9 cellular contexts compared by ENCODE assay signal in genomic region chr11:95512682-95513081, GRCh38.
DNase-seq lines count a peak whose midpoint lies in the region; ATAC-seq and TF ChIP-seq lines count a peak whose summit lies in the region.
"Had no signal": no experiment of that assay in that cellular context is flagged by ENCODE, and none has a peak within 500 bp of the region (broad histone marks: within the 10 kb centered on the region; RNA-seq: fewer than 3 reads in every experiment).

No MANE protein-coding gene starts in this region.

- no peak overlapping the region for H3K27ac ChIP-seq in liver (ENCODE audit: low read depth in 1 of 2, low read length in 2 of 2)
- H3K27ac ChIP-seq in testis = peak overlapping the region in 1 of 2 donors; percentile 50

- DNase-seq in HS-5 (ENCODE audit: low read depth) = peak; percentile 76
- peak; percentile 85 for DNase-seq in choroid plexus epithelial cell (ENCODE audit: low read depth)
- peak; percentile 71 for DNase-seq in testis
- DNase-seq in activated naive CD4-positive, alpha-beta T cell treated with anti-CD3 and anti-CD28 coated beads, Interleukin-2, amount 50 U/mL, for 16 hours = no peak
- DNase-seq in naive thymus-derived CD8-positive, alpha-beta T cell = no peak
- DNase-seq: NCI-H2171 treated with DMSO at 0.1 percent for 48 hours had no signal

- intact Hi-C loops in testis (cut with DNase I; ENCODE audit: low total_unique reads) = no loop called here

- H3K4me3 ChIP-seq in choroid plexus epithelial cell (ENCODE audit: low read depth, low read length) (no peak overlapping the region), liver (ENCODE audit: low read depth in 1 of 3, low read length in 3 of 3) (no peak overlapping the region), testis (no peak overlapping the region)

- TF ChIP-seq CTCF in choroid plexus epithelial cell (conservative IDR thresholded peaks at IDR 0.05; ENCODE audit: low read depth, low read length) (no peak), liver (IDR thresholded peaks at IDR 0.05; ENCODE audit: low read depth, low read length, missing input control) (no peak), testis (IDR thresholded peaks at IDR 0.05) (no peak)

- H3K9me3 ChIP-seq in liver (ENCODE audit: control insufficient read depth in 4 of 4, low read length in 3 of 4) (no peaks in the 10 kb centered on the region), testis (no peaks in the 10 kb centered on the region)

- ATAC-seq in GM19452 (IDR thresholded peaks at IDR 0.05; ENCODE audit: unreplicated experiment) (no peak), GM19455 (IDR thresholded peaks at IDR 0.05; ENCODE audit: unreplicated experiment) (no peak)
- ATAC-seq in naive thymus-derived CD8-positive, alpha-beta T cell = no peak

- H3K4me1 ChIP-seq in liver (ENCODE audit: control insufficient read depth in 4 of 4, insufficient read depth in 4 of 4, low read length in 3 of 4) (peaks cover 0 to 11% (median 4%) of the 10 kb centered on the region in 4 donors), testis (peaks cover 6% of the 10 kb centered on the region)

- H3K27ac Mint-ChIP-seq in naive thymus-derived CD8-positive, alpha-beta T cell = peak overlapping the region in 1 of 10 donors; percentile 2

- H3K9me3 Mint-ChIP-seq in naive thymus-derived CD8-positive, alpha-beta T cell = no peaks in the 10 kb centered on the region

- no peak overlapping the region for H3K4me3 Mint-ChIP-seq in naive thymus-derived CD8-positive, alpha-beta T cell

- H3K27me3 ChIP-seq in liver (ENCODE audit: control insufficient read depth in 4 of 4, insufficient read depth in 4 of 4, low read length in 3 of 4) (no peaks in the 10 kb centered on the region), testis (no peaks in the 10 kb centered on the region)

- no peak overlapping the region for H3K9ac ChIP-seq in liver (ENCODE audit: low read depth in 1 of 2, low read length in 2 of 2)

- H3K27me3 Mint-ChIP-seq in naive thymus-derived CD8-positive, alpha-beta T cell = peaks cover 0 to 9% (median 0%) of the 10 kb centered on the region in 5 donors

- H3K36me3 ChIP-seq in liver (ENCODE audit: control insufficient read depth in 4 of 4, insufficient read depth in 3 of 4, low read depth in 1 of 4, low read length in 3 of 4) (no peaks in the 10 kb centered on the region), testis (ENCODE audit: low read depth, missing control alignments) (no peaks in the 10 kb centered on the region)

- WGBS in liver = 24% methylated on average over 4 of the region's 4 CpGs
- WGBS in testis, 2 donors = 43 to 62% methylated on average over 4 of the region's 4 CpGs

- TF ChIP-seq POLR2A in testis (IDR thresholded peaks at IDR 0.05) = no peak

- H3K4me1 Mint-ChIP-seq in naive thymus-derived CD8-positive, alpha-beta T cell = no peaks in the 10 kb centered on the region

- TF ChIP-seq RAD21 in liver (IDR thresholded peaks at IDR 0.05) = peak; percentile 41 to 55

- POLR2A ChIA-PET in naive thymus-derived CD8-positive, alpha-beta T cell (lab: Charles Lee) = no interaction called here

- no peaks in the 10 kb centered on the region for H3K36me3 Mint-ChIP-seq in naive thymus-derived CD8-positive, alpha-beta T cell

TF ChIP-seq in liver, 16 proteins besides CTCF, POLR2A, EP300 and RAD21:
- TF ChIP-seq TAF1 (conservative IDR thresholded peaks at IDR 0.05) (no peak), NR2F2 (IDR thresholded peaks at IDR 0.05) (no peak), FOXA2 (IDR thresholded peaks at IDR 0.05) (peak; percentile 63), RXRA (IDR thresholded peaks at IDR 0.05) (peak in 1 of 2 donors; percentile 34), SP1 (IDR thresholded peaks at IDR 0.05) (peak; percentile 8), ZBTB33 (IDR thresholded peaks at IDR 0.05) (no peak), FOXA1 (IDR thresholded peaks at IDR 0.05) (peak; percentile 41), YY1 (IDR thresholded peaks at IDR 0.05) (peak; percentile 11), REST (IDR thresholded peaks at IDR 0.05) (no peak), HNF4G (IDR thresholded peaks at IDR 0.05) (no peak), ATF3 (IDR thresholded peaks at IDR 0.05) (no peak), HNF4A (conservative IDR thresholded peaks at IDR 0.05) (peak; percentile 47 to 50), GABPA (IDR thresholded peaks at IDR 0.05 in 1 of 2, conservative IDR thresholded peaks at IDR 0.05 in 1 of 2) (no peak), EGR1 (IDR thresholded peaks at IDR 0.05; ENCODE audit: low read depth in 2 of 2) (no peak), JUND (IDR thresholded peaks at IDR 0.05) (peak; percentile 48 to 67), MAX (IDR thresholded peaks at IDR 0.05) (no peak)

Comparison
In these comparisons a context has a peak if more than half of its experiments do, and no peak if none do; other contexts are left out.
1. DNase-seq: peak in HS-5 (single experiment), choroid plexus epithelial cell (single experiment) and testis (single experiment); none in activated naive CD4-positive, alpha-beta T cell treated with anti-CD3 and anti-CD28 coated beads, Interleukin-2, amount 50 U/mL, for 16 hours (single experiment) and naive thymus-derived CD8-positive, alpha-beta T cell (0 of 10).